ENCODE assay signal across 9 cellular contexts in genomic region chrX:40167240-40168182, GRCh38.
DNase-seq lines count a peak whose midpoint lies in the region; ATAC-seq lines count a peak whose summit lies in the region.
"Had no signal": no experiment of that assay in that cellular context is flagged by ENCODE, and none has a peak within 500 bp of the region (broad histone marks: within the 10 kb centered on the region; RNA-seq: fewer than 3 reads in every experiment).

No MANE protein-coding gene starts in this region.

- H3K9me3 ChIP-seq in iPS-18a (ENCODE audit: control insufficient read depth, low read depth, low read length): no peaks in the 10 kb centered on the region

- H3K4me3 ChIP-seq in iPS-18a (ENCODE audit: low read length): peak overlapping the region; percentile 64

- no peaks in the 10 kb centered on the region for H3K27me3 Mint-ChIP-seq in activated CD4-positive, alpha-beta T cell treated with anti-CD3 and anti-CD28 coated beads for 36 hours
- H3K27me3 Mint-ChIP-seq in activated T-helper 17 cell treated with anti-CD3 and anti-CD28 coated beads, Interleukin-2, amount 50 U/mL, for 72 hours: no peaks in the 10 kb centered on the region
- H3K27me3 Mint-ChIP-seq in stimulated activated naive B cell treated with anti-CD40 and anti-IgM and Interleukin-4, amounts not matched to agents 10 μg/mL and 1 μg/mL and 100 μg/mL, for 72 hours: peaks cover 0 to 30% of the 10 kb centered on the region in 2 donors

- peaks cover 63% of the 10 kb centered on the region for H3K4me1 ChIP-seq in iPS-18a (ENCODE audit: control insufficient read depth, low read depth, low read length)

- no peaks in the 10 kb centered on the region for H3K9me3 Mint-ChIP-seq in activated CD4-positive, alpha-beta T cell treated with anti-CD3 and anti-CD28 coated beads for 36 hours (ENCODE audit: low read depth)
- H3K9me3 Mint-ChIP-seq in activated T-helper 17 cell treated with anti-CD3 and anti-CD28 coated beads, Interleukin-2, amount 50 U/mL, for 72 hours: no peaks in the 10 kb centered on the region
- no peaks in the 10 kb centered on the region for H3K9me3 Mint-ChIP-seq in stimulated activated naive B cell treated with anti-CD40 and anti-IgM and Interleukin-4, amounts not matched to agents 10 μg/mL and 1 μg/mL and 100 μg/mL, for 72 hours

- POLR2A ChIA-PET in activated CD4-positive, alpha-beta T cell treated with anti-CD3 and anti-CD28 coated beads for 36 hours (lab: Charles Lee): interaction anchor here (1.1 kb wide), 1 partner anchor 10 kb away, joined by 3 read pairs; no protein-coding TSS in a partner anchor

- CTCF ChIA-PET in activated CD4-positive, alpha-beta T cell treated with anti-CD3 and anti-CD28 coated beads for 36 hours (lab: Charles Lee): interaction anchor here (0.5 to 1.9 kb wide), 5 partner anchors 16 to 880 kb away, joined by 3 to 5 read pairs (median 3); no protein-coding TSS in a partner anchor

- H3K36me3 Mint-ChIP-seq in activated CD4-positive, alpha-beta T cell treated with anti-CD3 and anti-CD28 coated beads for 36 hours (ENCODE audit: low read depth): no peaks in the 10 kb centered on the region
- H3K36me3 Mint-ChIP-seq in activated T-helper 17 cell treated with anti-CD3 and anti-CD28 coated beads, Interleukin-2, amount 50 U/mL, for 72 hours (ENCODE audit: low read depth): peaks cover 6% of the 10 kb centered on the region
- peaks cover 3 to 10% of the 10 kb centered on the region in 2 donors for H3K36me3 Mint-ChIP-seq in stimulated activated naive B cell treated with anti-CD40 and anti-IgM and Interleukin-4, amounts not matched to agents 10 μg/mL and 1 μg/mL and 100 μg/mL, for 72 hours

- intact Hi-C loops in activated CD4-positive, alpha-beta T cell treated with anti-CD3 and anti-CD28 coated beads for 36 hours (cut with DNase I, micrococcal nuclease): loop anchor here in 1 of 2 experiments (5.0 kb wide), 1 partner anchor 840 kb away; no protein-coding TSS in a partner anchor

- peak overlapping the region; percentile 64 for H3K4me3 Mint-ChIP-seq in activated CD4-positive, alpha-beta T cell treated with anti-CD3 and anti-CD28 coated beads for 36 hours
- H3K4me3 Mint-ChIP-seq in activated T-helper 17 cell treated with anti-CD3 and anti-CD28 coated beads, Interleukin-2, amount 50 U/mL, for 72 hours: peak overlapping the region; percentile 74
- peak overlapping the region; percentile 83 to 85 for H3K4me3 Mint-ChIP-seq in stimulated activated naive B cell treated with anti-CD40 and anti-IgM and Interleukin-4, amounts not matched to agents 10 μg/mL and 1 μg/mL and 100 μg/mL, for 72 hours

- H3K27me3 ChIP-seq in iPS-18a (ENCODE audit: control insufficient read depth, insufficient read depth, low read length): peaks cover 80% of the 10 kb centered on the region

- H3K27ac Mint-ChIP-seq in activated CD4-positive, alpha-beta T cell treated with anti-CD3 and anti-CD28 coated beads for 36 hours: peak overlapping the region; percentile 64
- H3K27ac Mint-ChIP-seq in activated T-helper 17 cell treated with anti-CD3 and anti-CD28 coated beads, Interleukin-2, amount 50 U/mL, for 72 hours: no peak overlapping the region
- H3K27ac Mint-ChIP-seq in stimulated activated naive B cell treated with anti-CD40 and anti-IgM and Interleukin-4, amounts not matched to agents 10 μg/mL and 1 μg/mL and 100 μg/mL, for 72 hours: peak overlapping the region; percentile 89

- H3K36me3 ChIP-seq in iPS-18a (ENCODE audit: control insufficient read depth, low read depth, low read length): no peaks in the 10 kb centered on the region

- H3K27ac ChIP-seq in iPS-18a (ENCODE audit: low read length): peak overlapping the region; percentile 79

- H3K9ac ChIP-seq in iPS-18a (ENCODE audit: low read length): peak overlapping the region; percentile 84

- peak; percentile 44 for DNase-seq in activated CD4-positive, alpha-beta T cell treated with anti-CD3 and anti-CD28 coated beads for 36 hours
- no peak for DNase-seq in activated CD4-positive, alpha-beta T cell treated with anti-CD3 and anti-CD28 coated beads for 4 hours
- DNase-seq in stimulated activated naive B cell treated with anti-CD40 and anti-IgM and Interleukin-4, amounts not matched to agents 10 μg/mL and 1 μg/mL and 100 μg/mL, for 72 hours: no peak
- DNase-seq in hepatic stellate cell (ENCODE audit: low spot score): no peak
- DNase-seq: DND-41 had no signal

- ATAC-seq in activated CD4-positive, alpha-beta T cell treated with anti-CD3 and anti-CD28 coated beads for 36 hours: no peak
- no peak for ATAC-seq in activated T-helper 17 cell treated with anti-CD3 and anti-CD28 coated beads, Interleukin-2, amount 50 U/mL, for 72 hours (replicated peaks)
- no peak for ATAC-seq in stimulated activated naive B cell treated with anti-CD40 and anti-IgM and Interleukin-4, amounts not matched to agents 10 μg/mL and 1 μg/mL and 100 μg/mL, for 72 hours (replicated peaks)
- ATAC-seq in HG03439 (IDR thresholded peaks at IDR 0.05; ENCODE audit: unreplicated experiment) (no peak), GM21737 (IDR thresholded peaks at IDR 0.05; ENCODE audit: unreplicated experiment) (no peak)

- H3K4me1 Mint-ChIP-seq in activated CD4-positive, alpha-beta T cell treated with anti-CD3 and anti-CD28 coated beads for 36 hours: peaks cover 29% of the 10 kb centered on the region
- H3K4me1 Mint-ChIP-seq in activated T-helper 17 cell treated with anti-CD3 and anti-CD28 coated beads, Interleukin-2, amount 50 U/mL, for 72 hours: peaks cover 4% of the 10 kb centered on the region
- peaks cover 29 to 52% of the 10 kb centered on the region in 2 donors for H3K4me1 Mint-ChIP-seq in stimulated activated naive B cell treated with anti-CD40 and anti-IgM and Interleukin-4, amounts not matched to agents 10 μg/mL and 1 μg/mL and 100 μg/mL, for 72 hours
